In the genomic region with DNA sequence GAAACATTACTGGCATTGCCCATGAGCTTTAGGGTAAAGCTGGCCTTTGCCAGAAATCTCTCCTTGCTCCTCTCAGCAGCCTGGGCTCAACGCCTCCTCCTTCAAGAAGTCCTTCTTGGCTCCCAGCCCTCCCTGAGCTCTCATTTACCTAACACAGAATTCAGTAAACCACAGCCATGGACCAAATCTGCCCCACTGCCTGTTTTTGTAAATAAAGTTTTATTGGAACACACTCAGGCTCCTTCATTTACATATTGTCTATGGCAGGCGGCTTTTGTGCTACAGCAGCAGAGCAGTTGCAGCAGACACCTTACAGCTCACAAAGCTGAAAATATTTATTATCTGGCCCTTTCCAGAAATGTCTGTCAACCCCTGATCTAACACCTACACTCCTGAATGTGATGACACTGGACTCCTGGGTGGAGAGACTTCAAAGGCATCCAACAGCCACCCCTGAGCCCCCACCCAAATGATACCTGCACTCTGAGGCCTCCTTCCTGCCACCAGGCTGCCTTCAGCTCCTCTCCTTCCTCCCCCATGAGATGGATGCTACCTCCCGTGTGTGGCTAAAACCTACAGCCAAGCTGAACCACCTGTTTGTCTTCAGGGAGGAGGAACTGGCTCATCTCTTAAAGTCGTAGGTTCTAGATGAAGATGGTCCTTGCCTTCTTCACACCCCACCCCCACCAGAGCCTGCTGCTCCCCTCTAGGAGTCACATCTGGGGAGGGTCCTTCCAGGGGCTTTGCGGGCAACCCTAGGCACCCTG, we compare ENCODE assay signal across 3 cellular contexts.
TF ChIP-seq lines count a peak whose summit lies in the region.

No MANE protein-coding gene starts in this region.

TF ChIP-seq in GM23338, 12 proteins besides CTCF, POLR2A, EP300 and RAD21 (continues in another document):
- TF ChIP-seq ETS1 (IDR thresholded peaks at IDR 0.05) (no peak), EZH2 (IDR thresholded peaks at IDR 0.05; ENCODE audit: low read depth, unreplicated experiment) (no peak), EZH2phosphoT487 (IDR thresholded peaks at IDR 0.05; ENCODE audit: unreplicated experiment) (no peak), POLR2AphosphoS5 (IDR thresholded peaks at IDR 0.05; ENCODE audit: low read depth) (no peak), STAT1 (IDR thresholded peaks at IDR 0.05; ENCODE audit: unreplicated experiment) (no peak)
- TF ChIP-seq, protein P1, sequence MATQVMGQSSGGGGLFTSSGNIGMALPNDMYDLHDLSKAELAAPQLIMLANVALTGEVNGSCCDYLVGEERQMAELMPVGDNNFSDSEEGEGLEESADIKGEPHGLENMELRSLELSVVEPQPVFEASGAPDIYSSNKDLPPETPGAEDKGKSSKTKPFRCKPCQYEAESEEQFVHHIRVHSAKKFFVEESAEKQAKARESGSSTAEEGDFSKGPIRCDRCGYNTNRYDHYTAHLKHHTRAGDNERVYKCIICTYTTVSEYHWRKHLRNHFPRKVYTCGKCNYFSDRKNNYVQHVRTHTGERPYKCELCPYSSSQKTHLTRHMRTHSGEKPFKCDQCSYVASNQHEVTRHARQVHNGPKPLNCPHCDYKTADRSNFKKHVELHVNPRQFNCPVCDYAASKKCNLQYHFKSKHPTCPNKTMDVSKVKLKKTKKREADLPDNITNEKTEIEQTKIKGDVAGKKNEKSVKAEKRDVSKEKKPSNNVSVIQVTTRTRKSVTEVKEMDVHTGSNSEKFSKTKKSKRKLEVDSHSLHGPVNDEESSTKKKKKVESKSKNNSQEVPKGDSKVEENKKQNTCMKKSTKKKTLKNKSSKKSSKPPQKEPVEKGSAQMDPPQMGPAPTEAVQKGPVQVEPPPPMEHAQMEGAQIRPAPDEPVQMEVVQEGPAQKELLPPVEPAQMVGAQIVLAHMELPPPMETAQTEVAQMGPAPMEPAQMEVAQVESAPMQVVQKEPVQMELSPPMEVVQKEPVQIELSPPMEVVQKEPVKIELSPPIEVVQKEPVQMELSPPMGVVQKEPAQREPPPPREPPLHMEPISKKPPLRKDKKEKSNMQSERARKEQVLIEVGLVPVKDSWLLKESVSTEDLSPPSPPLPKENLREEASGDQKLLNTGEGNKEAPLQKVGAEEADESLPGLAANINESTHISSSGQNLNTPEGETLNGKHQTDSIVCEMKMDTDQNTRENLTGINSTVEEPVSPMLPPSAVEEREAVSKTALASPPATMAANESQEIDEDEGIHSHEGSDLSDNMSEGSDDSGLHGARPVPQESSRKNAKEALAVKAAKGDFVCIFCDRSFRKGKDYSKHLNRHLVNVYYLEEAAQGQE (IDR thresholded peaks at IDR 0.05; ENCODE audit: unreplicated experiment): no peak

TF ChIP-seq in HEK293, 187 proteins besides CTCF, POLR2A, EP300 and RAD21:
- peak; percentile 35; the same call in 1 of the 2 replicates for TF ChIP-seq SCRT2 (tag by site-specific recombination; IDR thresholded peaks at IDR 0.05)
- TF ChIP-seq ZNF292 (tag by site-specific recombination; IDR thresholded peaks at IDR 0.05; ENCODE audit: borderline replicate concordance, low read depth): no peak
- TF ChIP-seq ZNF112 (tag by site-specific recombination; IDR thresholded peaks at IDR 0.05): no peak
TF ChIP-seq in HEK293: peak in this region for 1.

TF ChIP-seq in K562, 482 proteins besides CTCF, POLR2A, EP300 and RAD21:
- TF ChIP-seq ZBTB40 (IDR thresholded peaks at IDR 0.05) (peak; percentile 91), ZBTB40 (CRISPR knock-in tag; IDR thresholded peaks at IDR 0.05) (peak; percentile 82), CBX2 (IDR thresholded peaks at IDR 0.05; ENCODE audit: insufficient read depth, low read length, poor library complexity, severe bottlenecking) (no peak), SP1 (CRISPR knock-in tag; IDR thresholded peaks at IDR 0.05) (no peak), ZNF354B (CRISPR knock-in tag; IDR thresholded peaks at IDR 0.05) (no peak)
